In genomic region chr3:188234172-188234571, GRCh38 we compare ENCODE assay signal across 18 cellular contexts.
A peak's percentile ranks its signal among the peaks of the same experiment; 100 is the strongest.
DNase-seq lines count a peak whose midpoint lies in the region; ATAC-seq and TF ChIP-seq lines count a peak whose summit lies in the region.
"Had no signal": no experiment of that assay in that cellular context is flagged by ENCODE, and none has a peak within 500 bp of the region (broad histone marks: within the 10 kb centered on the region; RNA-seq: fewer than 3 reads in every experiment).

No MANE protein-coding gene starts in this region.

- no peak overlapping the region for H4K5ac ChIP-seq in IMR-90 (ENCODE audit: low read depth, low read length)

- H3K4me3 ChIP-seq in IMR-90 (ENCODE audit: insufficient read depth, low read depth, low read length) = no peak overlapping the region
- peak overlapping the region; percentile 0 for H3K4me3 ChIP-seq in coronary artery
- H3K4me3 ChIP-seq in CD4-positive, alpha-beta memory T cell (ENCODE audit: low read length in 2 of 2) = no peak overlapping the region
- H3K4me3 ChIP-seq: mucosa of descending colon, suprapubic skin had no signal

- TF ChIP-seq RAD21 in IMR-90 (IDR thresholded peaks at IDR 0.05; ENCODE audit: low read length) = no peak

- no peak overlapping the region for H2AFZ ChIP-seq in IMR-90 (replicated peaks; ENCODE audit: low read length, poor library complexity)

- H3K4me1 ChIP-seq in IMR-90 (ENCODE audit: control insufficient read depth, insufficient read depth, low read length) = peaks cover 19% of the 10 kb centered on the region
- H3K4me1 ChIP-seq in CD4-positive, alpha-beta memory T cell (ENCODE audit: insufficient read depth, low read length) = no peaks in the 10 kb centered on the region
- H3K4me1 ChIP-seq: suprapubic skin had no signal

- no peaks in the 10 kb centered on the region for H3K9me3 Mint-ChIP-seq in osteocyte (ENCODE audit: unreplicated experiment)
- H3K9me3 Mint-ChIP-seq in CD4-positive, alpha-beta memory T cell = no peaks in the 10 kb centered on the region
- H3K9me3 Mint-ChIP-seq: activated naive CD4-positive, alpha-beta T cell treated with anti-CD3 and anti-CD28 coated beads, Interleukin-2, amount 10 ng/mL, durations not matched to agents 7 days and 5 days; immature natural killer cell had no signal

- H3K18ac ChIP-seq in IMR-90 (ENCODE audit: low read depth, low read length) = no peak overlapping the region

- peaks cover 2% of the 10 kb centered on the region for H3K36me3 Mint-ChIP-seq in osteocyte (ENCODE audit: unreplicated experiment)
- peaks cover 28 to 51% of the 10 kb centered on the region in 2 donors for H3K36me3 Mint-ChIP-seq in CD4-positive, alpha-beta memory T cell

- H3K23ac ChIP-seq in IMR-90 (ENCODE audit: low read depth, low read length) = peak overlapping the region; percentile 11; the same call in 1 of the 2 replicates

- peaks cover 80% of the 10 kb centered on the region for H4K20me1 ChIP-seq in IMR-90 (ENCODE audit: insufficient read depth, low read length)

- DNase-seq in AG08395 (ENCODE audit: low spot score) (peak; percentile 75), IMR-90 (peak; percentile 76), coronary artery (ENCODE audit: low spot score) (no peak), osteocyte (ENCODE audit: extremely low spot score, unreplicated experiment) (no peak), dedifferentiated amniotic fluid mesenchymal stem cell (ENCODE audit: extremely low spot score) (no peak), AG08396 (ENCODE audit: low spot score) (no peak), Kasumi-1 (lab: John Stamatoyannopoulos, UW) (no peak)
- DNase-seq in CD4-positive, alpha-beta memory T cell = no peak
- DNase-seq: activated CD4-positive, alpha-beta T cell treated with anti-CD3 and anti-CD28 coated beads for 1 hour; activated CD8-positive, alpha-beta memory T cell treated with anti-CD3 and anti-CD28 coated beads, Interleukin-2, amount 50 U/mL, for 48 hours; activated naive CD4-positive, alpha-beta T cell treated with anti-CD3 and anti-CD28 coated beads, Interleukin-2, amount 10 ng/mL, durations not matched to agents 7 days and 5 days; Caco-2; immature natural killer cell; mucosa of descending colon; NCI-H2107; NCI-H82; T-helper 17 cell had no signal

- no peak overlapping the region for H2BK120ac ChIP-seq in IMR-90 (ENCODE audit: low read depth, low read length)

- peaks cover 36% of the 10 kb centered on the region for H3K9me1 ChIP-seq in IMR-90 (ENCODE audit: insufficient read depth, low read length)

- no TSS peak for BruUV-seq in IMR-90 (replicated peaks; lab: Mats Ljungman, UMichigan)

- ATAC-seq in IMR-90 (ENCODE audit: low read depth) = peak; percentile 27
- ATAC-seq: mucosa of descending colon, T-helper 17 cell had no signal

- dilution Hi-C loops in IMR-90 (cut with HindIII; ENCODE audit: low sequenced_read_pairs, unreplicated experiment) = no loop called here

- H3K9me3 ChIP-seq in IMR-90 (ENCODE audit: control insufficient read depth, insufficient read depth, low read length) = no peaks in the 10 kb centered on the region
- H3K9me3 ChIP-seq in CD4-positive, alpha-beta memory T cell (ENCODE audit: control insufficient read depth in 1 of 2, low read length in 2 of 2) = no peaks in the 10 kb centered on the region
- H3K9me3 ChIP-seq: Caco-2, mucosa of descending colon, suprapubic skin had no signal

- H3K14ac ChIP-seq in IMR-90 (replicated peaks; ENCODE audit: low read depth, low read length) = peak overlapping the region; percentile 35; the same call in 1 of the 2 replicates

- no peak overlapping the region for H3K4ac ChIP-seq in IMR-90 (ENCODE audit: low read depth, low read length)

- H4K8ac ChIP-seq in IMR-90 (ENCODE audit: low read depth in 2 of 2, low read length in 2 of 2) = no peak overlapping the region

- no peak overlapping the region for H3K4me3 Mint-ChIP-seq in osteocyte (ENCODE audit: unreplicated experiment)
- no peak overlapping the region for H3K4me3 Mint-ChIP-seq in CD4-positive, alpha-beta memory T cell
- H3K4me3 Mint-ChIP-seq: activated naive CD4-positive, alpha-beta T cell treated with anti-CD3 and anti-CD28 coated beads, Interleukin-2, amount 10 ng/mL, durations not matched to agents 7 days and 5 days; immature natural killer cell; T-helper 17 cell had no signal

- peak overlapping the region; percentile 61 for H3K27ac Mint-ChIP-seq in osteocyte (ENCODE audit: unreplicated experiment)
- H3K27ac Mint-ChIP-seq in CD4-positive, alpha-beta memory T cell = peak overlapping the region in 2 of 7 donors; percentile 17 to 25
- H3K27ac Mint-ChIP-seq: activated naive CD4-positive, alpha-beta T cell treated with anti-CD3 and anti-CD28 coated beads, Interleukin-2, amount 10 ng/mL, durations not matched to agents 7 days and 5 days; immature natural killer cell; T-helper 17 cell had no signal

- H4K91ac ChIP-seq in IMR-90 (ENCODE audit: insufficient read depth, low read depth, low read length) = no peak overlapping the region

- no peak for TF ChIP-seq POLR2A in IMR-90 (IDR thresholded peaks at IDR 0.05; ENCODE audit: low read depth, low read length)

- TF ChIP-seq CTCF in IMR-90 (conservative IDR thresholded peaks at IDR 0.05; ENCODE audit: low read depth, low read length) = no peak
- no peak for TF ChIP-seq CTCF in coronary artery (IDR thresholded peaks at IDR 0.05)
- no peak for TF ChIP-seq CTCF in osteocyte (IDR thresholded peaks at IDR 0.05)

- H3K27ac ChIP-seq in IMR-90 (ENCODE audit: insufficient read depth, low read length) = no peak overlapping the region
- peak overlapping the region; percentile 38 to 68 for H3K27ac ChIP-seq in coronary artery
- no peak overlapping the region for H3K27ac ChIP-seq in CD4-positive, alpha-beta memory T cell (ENCODE audit: low read depth, low read length)
- H3K27ac ChIP-seq: suprapubic skin had no signal

- in situ Hi-C loops in IMR-90 (cut with MboI; ENCODE audit: low sequenced_read_pairs) = no loop called here

- H2AK9ac ChIP-seq in IMR-90 (replicated peaks; ENCODE audit: low read depth, low read length, poor library complexity) = no peak overlapping the region

- no peak overlapping the region for H3K4me2 ChIP-seq in IMR-90 (ENCODE audit: low read depth, low read length)

- peaks cover 65% of the 10 kb centered on the region for H3K4me1 Mint-ChIP-seq in osteocyte (ENCODE audit: unreplicated experiment)
- peaks cover 5 to 25% (median 19%) of the 10 kb centered on the region in 4 donors for H3K4me1 Mint-ChIP-seq in CD4-positive, alpha-beta memory T cell

- H2BK20ac ChIP-seq in IMR-90 (ENCODE audit: low read depth, low read length) = no peak overlapping the region

- intact Hi-C loops in IMR-90 (cut with micrococcal nuclease) = no loop called here
- intact Hi-C loops in CD4-positive, alpha-beta memory T cell (cut with micrococcal nuclease) = no loop called here

- H3K56ac ChIP-seq in IMR-90 (ENCODE audit: extremely low read depth, insufficient read depth, low read length) = no peak overlapping the region

- no peak overlapping the region for H2BK15ac ChIP-seq in IMR-90 (ENCODE audit: low read depth, low read length)

- no peak overlapping the region for H2BK5ac ChIP-seq in IMR-90 (ENCODE audit: low read depth, low read length, poor library complexity, severe bottlenecking)

- WGBS in IMR-90 (ENCODE audit: extremely low coverage in 2 of 2, insufficient read length in 1 of 2), 2 experiments = 60% methylated on average over 1 of the region's 4 CpGs; no CpG with 5 or more reads in 1 of the 2 experiments

- CTCF ChIA-PET in IMR-90 (lab: Yijun Ruan, JAX) = no interaction called here
- CTCF ChIA-PET in CD4-positive, alpha-beta memory T cell (lab: Charles Lee; ENCODE audit: partially characterized antibody) = no interaction called here

- H2AK5ac ChIP-seq in IMR-90 (ENCODE audit: low read depth, low read length) = no peak overlapping the region

- peaks cover 46 to 91% of the 10 kb centered on the region in 2 experiments for H3K79me1 ChIP-seq in IMR-90 (ENCODE audit: low read depth in 1 of 2, low read length in 2 of 2)

- no peak overlapping the region for H3K9ac ChIP-seq in IMR-90 (ENCODE audit: low read depth, low read length)

- POLR2A ChIA-PET in IMR-90 (lab: Charles Lee; ENCODE audit: unreplicated experiment) = no interaction called here
- POLR2A ChIA-PET in CD4-positive, alpha-beta memory T cell (lab: Charles Lee; ENCODE audit: partially characterized antibody) = no interaction called here

- peaks cover 9% of the 10 kb centered on the region for H3K36me3 ChIP-seq in IMR-90 (ENCODE audit: control insufficient read depth, insufficient read depth, low read length)
- H3K36me3 ChIP-seq in CD4-positive, alpha-beta memory T cell (ENCODE audit: insufficient read depth, low read length) = no peaks in the 10 kb centered on the region
- H3K36me3 ChIP-seq: suprapubic skin had no signal

- no peaks in the 10 kb centered on the region for H3K27me3 ChIP-seq in IMR-90 (ENCODE audit: control insufficient read depth, insufficient read depth, low read length)
- H3K27me3 ChIP-seq in CD4-positive, alpha-beta memory T cell (ENCODE audit: insufficient read depth, low read length) = no peaks in the 10 kb centered on the region
- H3K27me3 ChIP-seq: suprapubic skin had no signal

- no peaks in the 10 kb centered on the region for H3K27me3 Mint-ChIP-seq in osteocyte (ENCODE audit: unreplicated experiment)
- no peaks in the 10 kb centered on the region for H3K27me3 Mint-ChIP-seq in CD4-positive, alpha-beta memory T cell
- H3K27me3 Mint-ChIP-seq: activated naive CD4-positive, alpha-beta T cell treated with anti-CD3 and anti-CD28 coated beads, Interleukin-2, amount 10 ng/mL, durations not matched to agents 7 days and 5 days; T-helper 17 cell had no signal

TF ChIP-seq in IMR-90, 13 proteins besides CTCF, POLR2A, EP300 and RAD21:
- TF ChIP-seq MAFK (IDR thresholded peaks at IDR 0.05; ENCODE audit: low read depth, low read length) = peak; percentile 63; the same call in 1 of the 2 replicates
- TF ChIP-seq RCOR1 (IDR thresholded peaks at IDR 0.05; ENCODE audit: insufficient replicate concordance, low read length) = no peak
- TF ChIP-seq, protein P1, sequence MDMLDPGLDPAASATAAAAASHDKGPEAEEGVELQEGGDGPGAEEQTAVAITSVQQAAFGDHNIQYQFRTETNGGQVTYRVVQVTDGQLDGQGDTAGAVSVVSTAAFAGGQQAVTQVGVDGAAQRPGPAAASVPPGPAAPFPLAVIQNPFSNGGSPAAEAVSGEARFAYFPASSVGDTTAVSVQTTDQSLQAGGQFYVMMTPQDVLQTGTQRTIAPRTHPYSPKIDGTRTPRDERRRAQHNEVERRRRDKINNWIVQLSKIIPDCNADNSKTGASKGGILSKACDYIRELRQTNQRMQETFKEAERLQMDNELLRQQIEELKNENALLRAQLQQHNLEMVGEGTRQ (IDR thresholded peaks at IDR 0.05; ENCODE audit: low read depth, low read length) = no peak
- TF ChIP-seq FOS (IDR thresholded peaks at IDR 0.05; ENCODE audit: low read depth, low read length) = no peak
TF ChIP-seq in IMR-90: peak in this region for 1.

Comparison
In these comparisons a context has a peak if more than half of its experiments do, and no peak if none do; other contexts are left out.
1. DNase-seq: peak in AG08395 (single experiment) and IMR-90 (single experiment); none in coronary artery (single experiment), osteocyte (single experiment), dedifferentiated amniotic fluid mesenchymal stem cell (single experiment), CD4-positive, alpha-beta memory T cell (0 of 5), AG08396 (single experiment) and Kasumi-1 (0 of 2).
2. H3K27ac ChIP-seq: peak in coronary artery (2 of 2); none in IMR-90 (single experiment) and CD4-positive, alpha-beta memory T cell (single experiment).